Comparison of ENCODE assay signal across 16 cellular contexts in genomic region chr21:44440241-44441040, GRCh38. TPM values are rescaled to one million over a fixed set of nuclear protein-coding genes. Genes with fewer than 3 reads are reported as not detected.
DNase-seq lines count a peak whose midpoint lies in the region; ATAC-seq, FAIRE-seq and TF ChIP-seq lines count a peak whose summit lies in the region.
"Had no signal": no experiment of that assay in that cellular context is flagged by ENCODE, and none has a peak within 500 bp of the region (broad histone marks: within the 10 kb centered on the region; RNA-seq: fewer than 3 reads in every experiment).

No MANE protein-coding gene starts in this region.

- no peaks in the 10 kb centered on the region; the same call in 1 of the 2 replicates for H3K27me3 Mint-ChIP-seq in H9 (ENCODE audit: low read depth)
- no peaks in the 10 kb centered on the region for H3K27me3 Mint-ChIP-seq in activated T-helper 1 cell treated with anti-CD3 and anti-CD28 coated beads, Interleukin-12 subunit alpha, Interleukin-12 subunit beta, Interleukin-2, Interleukin-4 antibody, amounts not matched to agents 30 ng/mL and 10 ng/mL and 1 ng/mL, durations not matched to agents 14 hours and 24 hours and 36 hours (ENCODE audit: insufficient read depth)
- H3K27me3 Mint-ChIP-seq: CD4-positive, alpha-beta memory T cell had no signal

- H3K36me3 ChIP-seq in BLaER1 (peaks cover 92% of the 10 kb centered on the region), HepG2 (replicated peaks in 1 of 2; ENCODE audit: control insufficient read depth in 1 of 2, insufficient read depth in 2 of 2, low read length in 2 of 2) (no peaks in the 10 kb centered on the region), sigmoid colon (no peaks in the 10 kb centered on the region)
- H3K36me3 ChIP-seq: HAP-1 had no signal

- peaks cover 13% of the 10 kb centered on the region; the same call in 1 of the 2 replicates for H3K9me3 ChIP-seq in BLaER1
- H3K9me3 ChIP-seq in H9 (ENCODE audit: control insufficient read depth, low read depth, low read length): no peaks in the 10 kb centered on the region
- no peaks in the 10 kb centered on the region for H3K9me3 ChIP-seq in HepG2 (ENCODE audit: low read length)
- H3K9me3 ChIP-seq in sigmoid colon: no peaks in the 10 kb centered on the region
- H3K9me3 ChIP-seq: HAP-1 had no signal

- in situ Hi-C loops in HepG2 (cut with HindIII; ENCODE audit: extremely low pct_ligation_motif_present, low pct_unique_long_range_greater_than_20kb): loop anchor here (5.0 kb wide), 1 partner anchor 42 kb away; no protein-coding TSS in a partner anchor

- ATAC-seq in HepG2 (no peak), HG03457 (IDR thresholded peaks at IDR 0.05; ENCODE audit: unreplicated experiment) (no peak), HG03378 (IDR thresholded peaks at IDR 0.05; ENCODE audit: unreplicated experiment) (no peak)

- no peak overlapping the region for H3K18ac ChIP-seq in H9 (ENCODE audit: insufficient read length, low read depth, low read length)

- DNase-seq in H9: no peak
- no peak for DNase-seq in HepG2 (ENCODE audit: low spot score)
- DNase-seq in sigmoid colon: peak; percentile 59
- DNase-seq in activated T-helper 1 cell treated with anti-CD3 and anti-CD28 coated beads, Interleukin-12 subunit alpha, Interleukin-12 subunit beta, Interleukin-2, Interleukin-4 antibody, amounts not matched to agents 30 ng/mL and 10 ng/mL and 1 ng/mL, durations not matched to agents 14 hours and 24 hours and 36 hours (ENCODE audit: low spot score): no peak
- DNase-seq: Calu3; CD4-positive, alpha-beta memory T cell; DMS53; NCI-H187; NCI-H69 had no signal

- intact Hi-C loops in HepG2 (cut with micrococcal nuclease; ENCODE audit: unreplicated experiment) (no loop called here), sigmoid colon (cut with DNase I) (no loop called here)
- intact Hi-C loops in activated T-helper 1 cell treated with anti-CD3 and anti-CD28 coated beads, Interleukin-12 subunit alpha, Interleukin-12 subunit beta, Interleukin-2, Interleukin-4 antibody, amounts not matched to agents 30 ng/mL and 10 ng/mL and 1 ng/mL, durations not matched to agents 14 hours and 24 hours and 36 hours (cut with micrococcal nuclease): no loop called here

- no TSS peak for BruUV-seq in HepG2 (replicated peaks; lab: Mats Ljungman, UMichigan)

- H2BK120ac ChIP-seq in H9 (ENCODE audit: low read depth, low read length, poor library complexity, severe bottlenecking): no peak overlapping the region

- TF ChIP-seq EP300 in HepG2 (IDR thresholded peaks at IDR 0.05; ENCODE audit: low read depth in 2 of 2, low read length in 2 of 2) (no peak), HepG2 (CRISPR knock-in tag; IDR thresholded peaks at IDR 0.05; ENCODE audit: borderline replicate concordance) (no peak), sigmoid colon (IDR thresholded peaks at IDR 0.05) (no peak)

- TF ChIP-seq POLR2A in HepG2 (IDR thresholded peaks at IDR 0.05; ENCODE audit: insufficient read depth in 1 of 2, low read depth in 2 of 2, low read length in 2 of 2) (no peak), sigmoid colon (IDR thresholded peaks at IDR 0.05) (no peak)

- no peak overlapping the region for H2AK5ac ChIP-seq in H9 (ENCODE audit: insufficient read length, low read length)

- WGBS in H9 (ENCODE audit: extremely low coverage, insufficient read length, low lambda C conversion rate): no CpG with 5 or more reads among the region's 33 CpGs
- 34% methylated on average over 8 of the region's 33 CpGs for WGBS in HepG2 (ENCODE audit: low lambda C conversion rate)
- WGBS in sigmoid colon, 2 donors: 80 to 84% methylated on average over 33 of the region's 33 CpGs

- H3K27me3 ChIP-seq in BLaER1 (no peaks in the 10 kb centered on the region), H9 (ENCODE audit: insufficient read depth, low read length) (no peaks in the 10 kb centered on the region), HepG2 (ENCODE audit: control insufficient read depth in 1 of 2, insufficient read depth in 2 of 2, low read length in 2 of 2) (peaks cover 2 to 20% of the 10 kb centered on the region in 2 experiments; a peak in 4 of 5 replicates), sigmoid colon (no peaks in the 10 kb centered on the region)

- H3T11ph ChIP-seq in H9 (ENCODE audit: low read length): no peak overlapping the region

- H3K23me2 ChIP-seq in H9 (ENCODE audit: insufficient read length, low read depth, low read length, poor library complexity, severe bottlenecking): no peaks in the 10 kb centered on the region

- H3K9ac ChIP-seq in BLaER1 (no peak overlapping the region), H9 (ENCODE audit: extremely low read depth, insufficient read length, low read length) (no peak overlapping the region), HepG2 (ENCODE audit: insufficient read depth, low read depth, low read length) (no peak overlapping the region)

- H3K4me2 ChIP-seq in BLaER1 (0 out of 2 replicates have a peak overlapping the region, but pooled peaks have one; percentile 67), H9 (ENCODE audit: insufficient read depth, insufficient read length, low read length) (no peak overlapping the region), HepG2 (ENCODE audit: low read depth, low read length) (no peak overlapping the region; the same call in 1 of the 2 replicates)

- peak overlapping the region; percentile 17; the same call in 1 of the 2 replicates for H3K14ac ChIP-seq in H9 (ENCODE audit: insufficient read depth, low read length)

- H3K4me1 Mint-ChIP-seq in H9: 0 out of 4 replicates have a peak, but pooled peaks cover 2 to 5% of the 10 kb centered on the region in 2 experiments
- no peaks in the 10 kb centered on the region for H3K4me1 Mint-ChIP-seq in activated T-helper 1 cell treated with anti-CD3 and anti-CD28 coated beads, Interleukin-12 subunit alpha, Interleukin-12 subunit beta, Interleukin-2, Interleukin-4 antibody, amounts not matched to agents 30 ng/mL and 10 ng/mL and 1 ng/mL, durations not matched to agents 14 hours and 24 hours and 36 hours (ENCODE audit: low read depth)
- H3K4me1 Mint-ChIP-seq: CD4-positive, alpha-beta memory T cell had no signal

- H2BK12ac ChIP-seq in H9 (ENCODE audit: insufficient read length, low read depth, low read length): no peak overlapping the region

- H3K27ac Mint-ChIP-seq in H9: peak overlapping the region in 1 of 3 experiments; percentile 77; a peak in 1 of 7 replicates
- H3K27ac Mint-ChIP-seq in activated T-helper 1 cell treated with anti-CD3 and anti-CD28 coated beads, Interleukin-12 subunit alpha, Interleukin-12 subunit beta, Interleukin-2, Interleukin-4 antibody, amounts not matched to agents 30 ng/mL and 10 ng/mL and 1 ng/mL, durations not matched to agents 14 hours and 24 hours and 36 hours: no peak overlapping the region
- H3K27ac Mint-ChIP-seq: CD4-positive, alpha-beta memory T cell had no signal

- H3K4me3 Mint-ChIP-seq in H9: no peak overlapping the region; a peak in 1 of 5 replicates
- no peak overlapping the region for H3K4me3 Mint-ChIP-seq in activated T-helper 1 cell treated with anti-CD3 and anti-CD28 coated beads, Interleukin-12 subunit alpha, Interleukin-12 subunit beta, Interleukin-2, Interleukin-4 antibody, amounts not matched to agents 30 ng/mL and 10 ng/mL and 1 ng/mL, durations not matched to agents 14 hours and 24 hours and 36 hours
- H3K4me3 Mint-ChIP-seq: CD4-positive, alpha-beta memory T cell had no signal

- H4K20me1 ChIP-seq in BLaER1 (peaks cover 48% of the 10 kb centered on the region), H9 (ENCODE audit: control insufficient read depth, insufficient read depth, insufficient read length) (no peaks in the 10 kb centered on the region), HepG2 (ENCODE audit: insufficient read depth, low read length) (no peaks in the 10 kb centered on the region)

- H4K5ac ChIP-seq in H9 (ENCODE audit: insufficient read length, low read depth, low read length): no peak overlapping the region

- H3K4ac ChIP-seq in H9 (ENCODE audit: low read depth, low read length): no peak overlapping the region

- H2BK5ac ChIP-seq in H9 (ENCODE audit: insufficient read length, low read length): no peak overlapping the region

- H3K9me3 Mint-ChIP-seq in H9: no peaks in the 10 kb centered on the region
- H3K9me3 Mint-ChIP-seq in activated T-helper 1 cell treated with anti-CD3 and anti-CD28 coated beads, Interleukin-12 subunit alpha, Interleukin-12 subunit beta, Interleukin-2, Interleukin-4 antibody, amounts not matched to agents 30 ng/mL and 10 ng/mL and 1 ng/mL, durations not matched to agents 14 hours and 24 hours and 36 hours: no peaks in the 10 kb centered on the region

- no peak overlapping the region for H3K27ac ChIP-seq in BLaER1
- H3K27ac ChIP-seq in H9 (ENCODE audit: insufficient read length, low read depth, low read length): no peak overlapping the region
- no peak overlapping the region for H3K27ac ChIP-seq in HepG2 (ENCODE audit: extremely low read length, insufficient read depth, low read length)
- H3K27ac ChIP-seq in sigmoid colon: no peak overlapping the region
- H3K27ac ChIP-seq: HL-60 had no signal

- no peaks in the 10 kb centered on the region for H3K79me1 ChIP-seq in H9 (ENCODE audit: insufficient read depth, low read depth, low read length, poor library complexity, severe bottlenecking)

- H3K23ac ChIP-seq in H9 (ENCODE audit: insufficient read length, low read depth, low read length): no peak overlapping the region

- TF ChIP-seq RAD21 in HepG2 (CRISPR knock-in tag; IDR thresholded peaks at IDR 0.05): no peak

- no peak for FAIRE-seq in HepG2 (lab: Jason Lieb, UNC)
- FAIRE-seq: HTR-8/SVneo had no signal

- CTCF ChIA-PET in HepG2 (lab: Yijun Ruan, JAX; ENCODE audit: low intra/inter-chr PET ratio, low total read pairs): no interaction called here

- no peaks in the 10 kb centered on the region for H3K79me2 ChIP-seq in H9 (ENCODE audit: insufficient read depth, low read length)
- H3K79me2 ChIP-seq in HepG2 (ENCODE audit: insufficient read depth, low read length): no peaks in the 10 kb centered on the region

- POLR2A ChIA-PET in HepG2 (lab: Yijun Ruan, JAX): interaction anchor here (2.4 kb wide), 1 partner anchor 15 kb away, joined by 5 read pairs; the partner anchor contains the start of gene LRRC3

- no peak overlapping the region for H2AFZ ChIP-seq in H9 (ENCODE audit: low read length)
- H2AFZ ChIP-seq in HepG2 (ENCODE audit: low read length): no peak overlapping the region

- no peak overlapping the region for H2BK20ac ChIP-seq in H9 (ENCODE audit: low read depth, low read length, poor library complexity, severe bottlenecking)

- H2BK15ac ChIP-seq in H9 (ENCODE audit: low read depth, low read length): no peak overlapping the region

- no peaks in the 10 kb centered on the region; a peak in 2 of 7 replicates for H3K36me3 Mint-ChIP-seq in H9 (ENCODE audit: insufficient read depth in 1 of 3, low read depth in 3 of 3)
- H3K36me3 Mint-ChIP-seq in activated T-helper 1 cell treated with anti-CD3 and anti-CD28 coated beads, Interleukin-12 subunit alpha, Interleukin-12 subunit beta, Interleukin-2, Interleukin-4 antibody, amounts not matched to agents 30 ng/mL and 10 ng/mL and 1 ng/mL, durations not matched to agents 14 hours and 24 hours and 36 hours (ENCODE audit: low read depth): peaks cover 3% of the 10 kb centered on the region
- H3K36me3 Mint-ChIP-seq: CD4-positive, alpha-beta memory T cell had no signal

- TF ChIP-seq CTCF in H9 (conservative IDR thresholded peaks at IDR 0.05) (no peak), HepG2 (CRISPR knock-in tag; IDR thresholded peaks at IDR 0.05) (no peak), sigmoid colon (IDR thresholded peaks at IDR 0.05) (no peak)

- H3K56ac ChIP-seq in H9 (ENCODE audit: insufficient read length, low read depth, low read length): no peak overlapping the region

- H4K91ac ChIP-seq in H9 (ENCODE audit: insufficient read length, low read depth, low read length): no peak overlapping the region

- no peak overlapping the region for H4K8ac ChIP-seq in H9 (replicated peaks; ENCODE audit: insufficient read length, low read depth, low read length)

- H3K4me3 ChIP-seq in BLaER1 (no peak overlapping the region), HepG2 (replicated peaks in 1 of 3; ENCODE audit: insufficient read depth in 1 of 3, low read depth in 2 of 3, low read length in 3 of 3) (peak overlapping the region in 1 of 3 experiments; percentile 8; a peak in 1 of 6 replicates), sigmoid colon (no peak overlapping the region)
- H3K4me3 ChIP-seq: HAP-1 had no signal

- H3K4me1 ChIP-seq in BLaER1 (peaks cover 70% of the 10 kb centered on the region), H9 (ENCODE audit: insufficient read depth, low read length) (no peaks in the 10 kb centered on the region), HepG2 (ENCODE audit: insufficient read depth, low read length) (peaks cover 52% of the 10 kb centered on the region), sigmoid colon (peaks cover 0 to 32% (median 25%) of the 10 kb centered on the region in 4 donors)
- H3K4me1 ChIP-seq: HAP-1 had no signal

RNA-seq across cellular contexts. Expression of gene LRRC3, which starts 14.9 kb away (rescaled TPM):
- total RNA-seq in H9 (2021) (2.6 and 3.1 TPM in 2 replicates), HepG2 (2016; rRNA removed; fragmentation: Illumina TruSeq; extraction: Trizol) (3.9 and 4.8 TPM in 2 replicates), sigmoid colon (1 to 10 TPM; 3.9 to 7.1 (median 5.4) TPM)
- 0.97 and 1.1 TPM in 2 replicates for total RNA-seq in HepG2 (2016; cell fraction: cytosol; rRNA removed; fragmentation: Illumina TruSeq; extraction: Trizol; ENCODE audit: low read depth)
- 3.1 and 4.8 TPM in 2 replicates for total RNA-seq in HepG2 (2016; cell fraction: insoluble cytoplasmic fraction; rRNA removed; fragmentation: Illumina TruSeq; extraction: Trizol)
- total RNA-seq in HepG2 (2016; cell fraction: membrane; rRNA removed; fragmentation: Illumina TruSeq; extraction: Trizol): 3.5 and 4.4 TPM in 2 replicates
- total RNA-seq in HepG2 (2016; cell fraction: nucleus; rRNA removed; fragmentation: Illumina TruSeq; extraction: Trizol): 5.2 and 5.7 TPM in 2 replicates
- polyA plus RNA-seq in HepG2 (2011; rRNA removed) (16.5 and 24.3 TPM in 2 replicates), sigmoid colon (1 to 10 TPM in 1 of 3 donors, under 1 TPM in 2; under 0.01 to 2.9 (median 0.46) TPM)
- polyA plus RNA-seq in HepG2 (2011; cell fraction: cytosol; rRNA removed): 17.5 and 19.8 TPM in 2 replicates
- 25.9 and 31.8 TPM in 2 replicates for polyA plus RNA-seq in HepG2 (2011; cell fraction: nucleus; rRNA removed)
- 24.1 and 27.1 TPM in 2 replicates for polyA plus RNA-seq in HepG2 (2012)
- 0.99 and 1.3 TPM in 2 replicates for polyA plus RNA-seq in HepG2 (2016; cell fraction: cytosol; fragmentation: Illumina TruSeq; extraction: Trizol; ENCODE audit: low read depth)
- polyA plus RNA-seq in HepG2 (2016; cell fraction: insoluble cytoplasmic fraction; fragmentation: Illumina TruSeq; extraction: Trizol; ENCODE audit: low read depth): 4.4 and 5.5 TPM in 2 replicates
- 2.9 and 3.4 TPM in 2 replicates for polyA plus RNA-seq in HepG2 (2016; cell fraction: membrane; fragmentation: Illumina TruSeq; extraction: Trizol; ENCODE audit: low read depth)
- 10.0 TPM in 2 replicates for polyA plus RNA-seq in HepG2 (2016; cell fraction: nucleus; fragmentation: Illumina TruSeq; extraction: Trizol; ENCODE audit: insufficient read depth, low read depth)
- 3.8 and 34.5 TPM in 2 replicates for polyA minus RNA-seq in HepG2 (2011; rRNA and poly(A)+ RNA removed; ENCODE audit: low replicate concordance)
- 16.0 and 20.9 TPM in 2 replicates for polyA minus RNA-seq in HepG2 (2011; cell fraction: cytosol; rRNA and poly(A)+ RNA removed)
- 10.4 and 13.4 TPM in 2 replicates for polyA minus RNA-seq in HepG2 (2011; cell fraction: nucleus; rRNA and poly(A)+ RNA removed)
- 1.8 and 1.9 TPM in 2 replicates for total RNA-seq in activated T-helper 1 cell treated with anti-CD3 and anti-CD28 coated beads, Interleukin-12 subunit alpha, Interleukin-12 subunit beta, Interleukin-2, Interleukin-4 antibody, amounts not matched to agents 30 ng/mL and 10 ng/mL and 1 ng/mL, durations not matched to agents 14 hours and 24 hours and 36 hours
- total RNA-seq: OCI-LY7 had no signal
